Comparison of ENCODE assay signal across 8 cellular contexts in the genomic region with DNA sequence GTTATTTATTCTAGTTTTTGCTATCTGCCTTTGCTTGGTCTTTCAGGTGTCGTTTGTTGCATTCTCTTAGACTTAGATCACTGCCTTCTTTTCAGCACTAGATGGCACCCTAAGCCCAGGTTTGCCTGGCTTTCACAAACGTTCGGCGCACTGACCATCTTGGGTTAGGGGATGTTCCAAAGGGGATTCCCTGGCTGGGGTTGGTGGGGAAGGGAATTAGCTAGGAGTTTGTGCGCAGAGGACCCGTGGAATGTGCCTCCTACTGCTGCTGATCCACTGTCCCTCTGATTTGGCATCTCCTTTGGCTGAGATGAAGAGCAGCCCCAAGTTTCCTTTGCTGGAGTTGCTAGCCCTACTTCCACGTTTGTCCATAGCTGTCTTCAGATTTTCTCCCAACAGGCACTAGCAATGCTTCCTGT. TPM values are rescaled to one million over a fixed set of nuclear protein-coding genes. Genes with fewer than 3 reads are reported as not detected.
A peak's percentile ranks its signal among the peaks of the same experiment; 100 is the strongest.
DNase-seq lines count a peak whose midpoint lies in the region; ATAC-seq, FAIRE-seq and TF ChIP-seq lines count a peak whose summit lies in the region.

No MANE protein-coding gene starts in this region.

- H3K4me3 ChIP-seq in ACC112 (ENCODE audit: low read depth, low read length): peak overlapping the region; percentile 56
- H3K4me3 ChIP-seq in fibroblast of villous mesenchyme (ENCODE audit: low read depth, low read length): no peak overlapping the region

- peaks cover 4% of the 10 kb centered on the region for H3K79me2 ChIP-seq in ACC112 (ENCODE audit: control insufficient read depth, insufficient read depth, low read length, unreplicated experiment)

- peaks cover 7% of the 10 kb centered on the region for H3K9me3 Mint-ChIP-seq in progenitor cell of endocrine pancreas (ENCODE audit: low read depth)

- DNase-seq in GM12891 (ENCODE audit: insufficient read length, low spot score) (no peak), NOMO-1 (lab: John Stamatoyannopoulos, UW; ENCODE audit: unreplicated experiment in 2 of 2) (peak; percentile 58 to 67), activated T-cell treated with anti-CD3 and anti-CD28 coated beads for 24 hours (ENCODE audit: low read depth) (peak; percentile 20), fibroblast of villous mesenchyme (ENCODE audit: low read depth) (peak; percentile 66), progenitor cell of endocrine pancreas (ENCODE audit: low spot score, unreplicated experiment) (peak; percentile 36)

- no peak overlapping the region for H3K4me3 Mint-ChIP-seq in progenitor cell of endocrine pancreas (ENCODE audit: low read depth)

- no peaks in the 10 kb centered on the region for H3K4me1 Mint-ChIP-seq in progenitor cell of endocrine pancreas (ENCODE audit: low read depth)

- TF ChIP-seq CTCF in fibroblast of villous mesenchyme (IDR thresholded peaks at IDR 0.05; ENCODE audit: insufficient read depth, low read depth, low read length) (peak; percentile 86), progenitor cell of endocrine pancreas (IDR thresholded peaks at IDR 0.05; ENCODE audit: unreplicated experiment) (peak; percentile 82)

- ATAC-seq in HG03442 (IDR thresholded peaks at IDR 0.05; ENCODE audit: unreplicated experiment) (peak; percentile 74), GM21423 (IDR thresholded peaks at IDR 0.05; ENCODE audit: unreplicated experiment) (no peak)

- H2AFZ ChIP-seq in ACC112 (ENCODE audit: low read length, unreplicated experiment): no peak overlapping the region

- TF ChIP-seq POLR2A in GM12891 (IDR thresholded peaks at IDR 0.05; ENCODE audit: low read depth, low read length): no peak

- H3K27ac ChIP-seq in ACC112 (ENCODE audit: low read depth, low read length): no peak overlapping the region

- peaks cover 5% of the 10 kb centered on the region; the same call in 1 of the 2 replicates for H3K36me3 ChIP-seq in ACC112 (ENCODE audit: insufficient read depth, low read length)

- FAIRE-seq in GM12891 (lab: Jason Lieb, UNC): peak; percentile 82

- H3K4me1 ChIP-seq in ACC112 (ENCODE audit: control insufficient read depth, insufficient read depth, low read length, unreplicated experiment): peaks cover 27% of the 10 kb centered on the region

- no peaks in the 10 kb centered on the region for H3K27me3 Mint-ChIP-seq in progenitor cell of endocrine pancreas

- H3K27ac Mint-ChIP-seq in progenitor cell of endocrine pancreas: no peak overlapping the region

- peaks cover 14% of the 10 kb centered on the region for H3K36me3 Mint-ChIP-seq in progenitor cell of endocrine pancreas (ENCODE audit: insufficient read depth)

- H3K27me3 ChIP-seq in ACC112 (ENCODE audit: insufficient read depth, low read length): no peaks in the 10 kb centered on the region

TF ChIP-seq in GM12891, 5 proteins besides CTCF, POLR2A, EP300 and RAD21:
- no peak for TF ChIP-seq PAX5 (IDR thresholded peaks at IDR 0.05; ENCODE audit: insufficient read depth, low read length, severe bottlenecking)
- TF ChIP-seq POU2F2 (IDR thresholded peaks at IDR 0.05; ENCODE audit: low read depth, low read length): no peak
- no peak for TF ChIP-seq TAF1 (IDR thresholded peaks at IDR 0.05; ENCODE audit: low read depth, low read length)
- no peak for TF ChIP-seq POLR2AphosphoS5 (IDR thresholded peaks at IDR 0.05; ENCODE audit: low read depth, low read length)
- TF ChIP-seq SPI1 (IDR thresholded peaks at IDR 0.05; ENCODE audit: low read depth, low read length): no peak
TF ChIP-seq in GM12891: peak in this region for 0.

RNA-seq across cellular contexts. Expression of a gene that starts 33.9 kb away (rescaled TPM):
- 2.6 TPM for polyA plus RNA-seq in GM12891 (2012; ENCODE audit: low read depth, missing spikeins)
- total RNA-seq in fibroblast of villous mesenchyme (137 and 196 TPM in 2 replicates), progenitor cell of endocrine pancreas (233 and 246 TPM in 2 replicates)
